In genomic region chr2:158189526-158189925, GRCh38 we compare ENCODE assay signal across 12 cellular contexts.
DNase-seq lines count a peak whose midpoint lies in the region; ATAC-seq and TF ChIP-seq lines count a peak whose summit lies in the region.
"Had no signal": no experiment of that assay in that cellular context is flagged by ENCODE, and none has a peak within 500 bp of the region (broad histone marks: within the 10 kb centered on the region; RNA-seq: fewer than 3 reads in every experiment).

No MANE protein-coding gene starts in this region.

- no peak overlapping the region for H3K4me3 ChIP-seq in mucosa of descending colon
- H3K4me3 ChIP-seq in adrenal gland, result no peak overlapping the region
- H3K4me3 ChIP-seq: ascending aorta had no signal

- H3K27ac ChIP-seq in adrenal gland, result no peak overlapping the region
- H3K27ac ChIP-seq: ascending aorta, epithelial cell of prostate, parathyroid adenoma, RWPE1 had no signal

- no peak for TF ChIP-seq POLR2A in adrenal gland (IDR thresholded peaks at IDR 0.05)

- intact Hi-C loops in mucosa of descending colon (cut with DNase I, micrococcal nuclease) (no loop called here), adrenal gland (cut with DNase I) (loop anchor here in 1 of 2 donors (10.0 kb wide), 1 partner anchor 555 kb away; no protein-coding TSS in a partner anchor)

- H3K4me1 ChIP-seq in mucosa of descending colon (ENCODE audit: low read depth) (peaks cover 3% of the 10 kb centered on the region), adrenal gland (replicated peaks in 1 of 2) (peaks cover 10% of the 10 kb centered on the region in 2 donors)
- H3K4me1 ChIP-seq: ascending aorta had no signal

- H3K27ac Mint-ChIP-seq in activated CD8-positive, alpha-beta memory T cell treated with anti-CD3 and anti-CD28 coated beads, Interleukin-2, amount 10 ng/mL, durations not matched to agents 7 days and 5 days, result no peak overlapping the region

- peaks cover 11% of the 10 kb centered on the region for H3K27me3 Mint-ChIP-seq in activated CD8-positive, alpha-beta memory T cell treated with anti-CD3 and anti-CD28 coated beads, Interleukin-2, amount 10 ng/mL, durations not matched to agents 7 days and 5 days

- H3K9me3 Mint-ChIP-seq in activated CD8-positive, alpha-beta memory T cell treated with anti-CD3 and anti-CD28 coated beads, Interleukin-2, amount 10 ng/mL, durations not matched to agents 7 days and 5 days (ENCODE audit: low read depth), result no peaks in the 10 kb centered on the region

- no peak overlapping the region for H3K4me3 Mint-ChIP-seq in activated CD8-positive, alpha-beta memory T cell treated with anti-CD3 and anti-CD28 coated beads, Interleukin-2, amount 10 ng/mL, durations not matched to agents 7 days and 5 days

- H3K36me3 Mint-ChIP-seq in activated CD8-positive, alpha-beta memory T cell treated with anti-CD3 and anti-CD28 coated beads, Interleukin-2, amount 10 ng/mL, durations not matched to agents 7 days and 5 days, result no peaks in the 10 kb centered on the region

- DNase-seq in mucosa of descending colon, result no peak
- no peak for DNase-seq in adrenal gland
- no peak for DNase-seq in D341Med (ENCODE audit: low spot score)
- no peak for DNase-seq in activated CD8-positive, alpha-beta memory T cell treated with anti-CD3 and anti-CD28 coated beads, Interleukin-2, amount 10 ng/mL, durations not matched to agents 7 days and 5 days
- DNase-seq: activated CD4-positive, alpha-beta T cell treated with anti-CD3 and anti-CD28 coated beads for 4 hours had no signal

- ATAC-seq in GM18873 (IDR thresholded peaks at IDR 0.05; ENCODE audit: low FRiP score, unreplicated experiment) (peak; percentile 58), HG02588 (IDR thresholded peaks at IDR 0.05; ENCODE audit: unreplicated experiment) (peak; percentile 49), HG03571 (IDR thresholded peaks at IDR 0.05; ENCODE audit: unreplicated experiment) (peak; percentile 54), mucosa of descending colon (peak; percentile 83)
- ATAC-seq in activated CD8-positive, alpha-beta memory T cell treated with anti-CD3 and anti-CD28 coated beads, Interleukin-2, amount 10 ng/mL, durations not matched to agents 7 days and 5 days, result no peak

- H3K36me3 ChIP-seq in mucosa of descending colon (ENCODE audit: low read depth) (no peaks in the 10 kb centered on the region), adrenal gland (replicated peaks in 1 of 2) (no peaks in the 10 kb centered on the region)
- H3K36me3 ChIP-seq: ascending aorta had no signal

- CTCF ChIA-PET in activated CD8-positive, alpha-beta memory T cell treated with anti-CD3 and anti-CD28 coated beads, Interleukin-2, amount 10 ng/mL, durations not matched to agents 7 days and 5 days (lab: Charles Lee), result no interaction called here

- H3K9me3 ChIP-seq in mucosa of descending colon (no peaks in the 10 kb centered on the region), adrenal gland (replicated peaks in 1 of 3) (no peaks in the 10 kb centered on the region)
- H3K9me3 ChIP-seq: ascending aorta had no signal

- TF ChIP-seq CTCF in mucosa of descending colon (IDR thresholded peaks at IDR 0.05) (no peak), adrenal gland (IDR thresholded peaks at IDR 0.05) (no peak)

- peaks cover 11% of the 10 kb centered on the region for H3K4me1 Mint-ChIP-seq in activated CD8-positive, alpha-beta memory T cell treated with anti-CD3 and anti-CD28 coated beads, Interleukin-2, amount 10 ng/mL, durations not matched to agents 7 days and 5 days

- no peaks in the 10 kb centered on the region for H3K27me3 ChIP-seq in adrenal gland
- H3K27me3 ChIP-seq: ascending aorta had no signal
